In genomic region chr1:162088281-162088969, GRCh38 we compare ENCODE assay signal across 15 cellular contexts. TPM values are rescaled to one million over a fixed set of nuclear protein-coding genes. Genes with fewer than 3 reads are reported as not detected.
"Had no signal": no experiment of that assay in that cellular context is flagged by ENCODE, and none has a peak within 500 bp of the region (broad histone marks: within the 10 kb centered on the region; RNA-seq: fewer than 3 reads in every experiment).

No MANE protein-coding gene starts in this region.

- H3K27me3 ChIP-seq: brain microvascular endothelial cell, esophagus squamous epithelium, gastrocnemius medialis, heart right ventricle, ovary, stomach, thyroid gland, vagina had no signal

- ATAC-seq: gastrocnemius medialis, heart right ventricle, left ventricle myocardium superior had no signal

- H3K4me3 ChIP-seq: esophagus squamous epithelium, gastrocnemius medialis, heart right ventricle, ovary, stomach, thyroid gland, vagina had no signal

- H3K36me3 ChIP-seq: brain microvascular endothelial cell, esophagus squamous epithelium, gastrocnemius medialis, heart right ventricle, ovary, stomach, thyroid gland, vagina had no signal

- DNase-seq: activated CD4-positive, alpha-beta T cell treated with anti-CD3 and anti-CD28 coated beads, Interleukin-2, amount 50 U/mL, for 1 hour; amygdala; brain microvascular endothelial cell; cerebellar nuclear complex; esophagus squamous epithelium; gastrocnemius medialis; heart right ventricle; left ventricle myocardium superior; ovary; stimulated activated CD4-positive, alpha-beta T cell treated with anti-CD3 and anti-CD28 coated beads, Interleukin-15, amount 100 ng/mL, for 24 hours; stomach; thyroid gland had no signal

- H3K9me3 ChIP-seq: esophagus squamous epithelium, gastrocnemius medialis, ovary, stomach, thyroid gland, vagina had no signal

- H3K4me1 ChIP-seq: esophagus squamous epithelium, gastrocnemius medialis, vagina had no signal

- H3K27ac ChIP-seq: brain microvascular endothelial cell, esophagus squamous epithelium, gastrocnemius medialis, heart right ventricle, ovary, stomach, thyroid gland, vagina had no signal

RNA-seq across cellular contexts. Expression of gene NOS1AP, which starts 18.9 kb away (rescaled TPM):
- total RNA-seq: activated T-helper 2 cell treated with anti-CD3 and anti-CD28 coated beads, Interferon-gamma antibody, Interleukin-2, Interleukin-4, amounts not matched to agents 10 μg/mL and 5 μg/mL and 100 μg/mL, durations not matched to agents 14 hours and 24 hours and 36 hours; T-helper 2 cell treated with Interferon-gamma antibody and Interleukin-4, amounts not matched to agents 100 ng/mL and 5 ng/mL, for 36 hours had no signal
